In the genomic region with DNA sequence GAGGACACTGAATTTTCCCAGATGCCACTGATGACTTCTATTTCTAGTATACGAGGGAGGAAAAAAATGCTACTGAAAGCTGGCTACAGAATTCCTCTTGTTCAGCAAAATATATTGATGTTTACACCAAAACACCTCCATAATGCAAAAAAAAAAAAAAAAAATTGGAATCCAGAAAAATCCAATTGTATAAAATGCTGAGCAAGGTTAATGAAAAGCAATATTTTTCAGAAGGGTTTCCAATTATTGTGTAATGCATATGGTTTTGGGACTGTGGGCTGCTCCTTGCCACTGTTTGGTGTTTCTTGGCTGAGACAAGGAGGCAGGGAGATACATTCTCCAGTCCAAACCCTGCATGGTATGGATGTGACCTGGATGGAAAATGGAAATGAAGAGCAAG, we compare ENCODE assay signal across 8 cellular contexts.
"Had no signal": no experiment of that assay in that cellular context is flagged by ENCODE, and none has a peak within 500 bp of the region (broad histone marks: within the 10 kb centered on the region; RNA-seq: fewer than 3 reads in every experiment).

No MANE protein-coding gene starts in this region.

- H3K36me3 ChIP-seq: HAP-1 had no signal

- H3K4me1 ChIP-seq: HAP-1 had no signal

- H3K4me3 ChIP-seq: GM23248, HAP-1 had no signal

- H3K9ac ChIP-seq: GM23248 had no signal

- H2AFZ ChIP-seq: GM23248 had no signal

- H3K27ac ChIP-seq: GM23248, HL-60 had no signal

- H3K9me3 ChIP-seq: HAP-1 had no signal

- DNase-seq: GM23248, GOT3, H7, HFFc6, KG1 had no signal

- ATAC-seq: HCT116 had no signal
